ENCODE assay signal across 1 cellular context in genomic region chr15:75348563-75349350, GRCh38.
TF ChIP-seq lines count a peak whose summit lies in the region.

No MANE protein-coding gene starts in this region.

TF ChIP-seq in HepG2, 621 proteins besides CTCF, POLR2A, EP300 and RAD21 (continued from another document):
- peak; percentile 46; the same call in 1 of the 2 replicates for TF ChIP-seq SNAPC4 (CRISPR knock-in tag; IDR thresholded peaks at IDR 0.05)
- no peak for TF ChIP-seq ZNF260 (CRISPR knock-in tag; IDR thresholded peaks at IDR 0.05; ENCODE audit: borderline replicate concordance, low read depth)
- no peak for TF ChIP-seq ZNF772 (CRISPR knock-in tag; IDR thresholded peaks at IDR 0.05)
- no peak for TF ChIP-seq SSRP1 (CRISPR knock-in tag; IDR thresholded peaks at IDR 0.05)
- no peak for TF ChIP-seq SPEN (CRISPR knock-in tag; IDR thresholded peaks at IDR 0.05; ENCODE audit: low read depth)
- no peak for TF ChIP-seq ZSCAN12 (CRISPR knock-in tag; IDR thresholded peaks at IDR 0.05)
- TF ChIP-seq RORA (CRISPR knock-in tag; IDR thresholded peaks at IDR 0.05) = no peak
- TF ChIP-seq MYC (CRISPR knock-in tag; IDR thresholded peaks at IDR 0.05; ENCODE audit: borderline replicate concordance) = peak; percentile 40; the same call in 1 of the 2 replicates
- no peak for TF ChIP-seq ZNF7 (CRISPR knock-in tag; IDR thresholded peaks at IDR 0.05)
- TF ChIP-seq PRMT3 (CRISPR knock-in tag; IDR thresholded peaks at IDR 0.05; ENCODE audit: borderline replicate concordance, low read depth) = no peak
- TF ChIP-seq ARNT (IDR thresholded peaks at IDR 0.05) = no peak
- no peak for TF ChIP-seq ZNF740 (CRISPR knock-in tag; IDR thresholded peaks at IDR 0.05)
- TF ChIP-seq PBX2 (CRISPR knock-in tag; IDR thresholded peaks at IDR 0.05) = no peak
- TF ChIP-seq ZNF414 (CRISPR knock-in tag; IDR thresholded peaks at IDR 0.05) = no peak
- TF ChIP-seq ZNF713 (CRISPR knock-in tag; IDR thresholded peaks at IDR 0.05) = no peak
- TF ChIP-seq GFI1 (CRISPR knock-in tag; IDR thresholded peaks at IDR 0.05; ENCODE audit: borderline replicate concordance) = no peak
- TF ChIP-seq ZBTB38 (CRISPR knock-in tag; IDR thresholded peaks at IDR 0.05) = peak; percentile 72; the same call in 1 of the 2 replicates
